8 cellular contexts compared by ENCODE assay signal in the genomic region with DNA sequence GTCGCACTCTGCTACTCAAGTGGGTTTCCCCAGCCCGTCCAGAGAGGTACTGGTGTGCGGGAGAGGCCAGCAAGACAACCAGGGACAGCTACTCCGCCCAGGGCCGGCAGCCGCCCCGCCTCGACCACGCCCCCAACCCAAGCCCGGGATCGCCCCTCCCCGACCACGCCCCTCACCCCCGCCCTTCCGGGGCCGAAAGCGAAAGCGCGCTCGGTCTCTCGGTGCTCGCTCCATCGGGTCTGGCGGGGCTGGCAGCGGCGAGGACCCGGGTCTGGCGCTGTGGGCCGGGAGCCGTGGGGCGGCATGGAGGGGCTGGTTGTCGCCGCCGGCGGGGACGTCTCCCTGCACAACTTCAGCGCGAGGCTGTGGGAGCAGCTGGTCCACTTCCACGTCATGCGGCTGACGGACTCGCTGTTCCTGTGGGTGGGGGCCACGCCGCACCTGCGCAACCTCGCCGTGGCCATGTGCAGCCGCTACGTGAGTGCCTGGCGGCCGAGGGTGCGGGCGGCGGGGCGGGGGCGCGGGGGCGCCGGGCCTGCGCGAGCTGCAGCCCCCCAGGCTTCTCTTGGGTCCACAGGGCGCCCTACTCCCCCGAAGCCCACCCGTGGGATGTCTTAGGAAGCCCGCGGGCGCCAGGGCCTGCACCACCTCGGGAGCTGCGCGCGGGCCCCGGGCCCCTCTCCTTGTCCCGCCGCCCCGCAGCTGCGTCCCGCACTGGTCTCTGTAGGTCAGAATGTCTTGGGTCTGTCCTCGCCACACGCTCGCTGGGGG. TPM values are rescaled to one million over a fixed set of nuclear protein-coding genes. Genes with fewer than 3 reads are reported as not detected.
DNase-seq lines count a peak whose midpoint lies in the region; ATAC-seq, FAIRE-seq and TF ChIP-seq lines count a peak whose summit lies in the region.

Gene PSMG4 (plus strand): TSS at position 228 of the 771 bp plus-strand sequence. CDS start 76 bp downstream, at position 304.

- peaks cover 8 to 47% of the 10 kb centered on the region in 2 experiments; a peak in 3 of 4 replicates for H3K79me2 ChIP-seq in H1 (ENCODE audit: control insufficient read depth in 1 of 2, insufficient read depth in 2 of 2, low read length in 2 of 2)
- H3K79me2 ChIP-seq in mesendoderm (ENCODE audit: control insufficient read depth, insufficient read depth, low read length) = peaks cover 46% of the 10 kb centered on the region

- H3K79me1 ChIP-seq in H1 (ENCODE audit: low read depth, low read length) (peaks cover 18% of the 10 kb centered on the region), mesendoderm (ENCODE audit: low read length) (peaks cover 13% of the 10 kb centered on the region)

- H3K9ac ChIP-seq in H1 (replicated peaks in 1 of 4; ENCODE audit: extremely low read depth in 1 of 4, low read depth in 3 of 4, low read length in 3 of 4) (peak within 1 kb of the TSS; percentile 0 to 74 (median 60)), mesendoderm (ENCODE audit: low read length) (peak within 1 kb of the TSS; percentile 91)

- TF ChIP-seq CTCF in H1 (IDR thresholded peaks at IDR 0.05; ENCODE audit: control extremely low read depth in 1 of 3, insufficient read depth in 1 of 3, low read depth in 1 of 3, low read length in 3 of 3) = no peak

- H3K56ac ChIP-seq in H1 (replicated peaks; ENCODE audit: insufficient read length, low read depth, low read length) (peak within 1 kb of the TSS; percentile 43), mesendoderm (ENCODE audit: low read length) (peak within 1 kb of the TSS; percentile 99)

- peaks cover 0 to under 1% of the 10 kb centered on the region in 2 experiments; a peak in 1 of 4 replicates for H3K9me3 ChIP-seq in H1 (ENCODE audit: insufficient read depth in 2 of 2, low read depth in 1 of 2, low read length in 1 of 2)

- H2BK15ac ChIP-seq in H1 (ENCODE audit: low read length) (no peak within 1 kb of the TSS), mesendoderm (replicated peaks; ENCODE audit: low read depth) (no peak within 1 kb of the TSS)

- no peak within 1 kb of the TSS; the same call in 1 of the 2 replicates for H4K8ac ChIP-seq in H1 (ENCODE audit: extremely low read depth, insufficient read depth, low read length)
- no peak within 1 kb of the TSS for H4K8ac ChIP-seq in mesendoderm (ENCODE audit: low read depth, low read length)

- peak within 1 kb of the TSS; percentile 84 to 93 (median 91) for H3K4me3 ChIP-seq in H1 (ENCODE audit: extremely low read depth in 1 of 4, insufficient read depth in 2 of 4, low read depth in 3 of 4, low read length in 4 of 4)
- peak within 1 kb of the TSS; percentile 95 for H3K4me3 ChIP-seq in mesendoderm (ENCODE audit: low read length)

- ATAC-seq in GM21367 (IDR thresholded peaks at IDR 0.05; ENCODE audit: unreplicated experiment) = peak; percentile 54

- peak in 1 of 2 experiments; percentile 55; a peak in 2 of 3 replicates for TF ChIP-seq POLR2A in H1 (IDR thresholded peaks at IDR 0.05; ENCODE audit: control extremely low read depth in 1 of 2, low read depth in 2 of 2, low read length in 2 of 2)

- H2BK20ac ChIP-seq in H1 (ENCODE audit: low read length) = no peak within 1 kb of the TSS

- no peak within 1 kb of the TSS for H3K14ac ChIP-seq in H1 (ENCODE audit: insufficient read length)

- H3K27me3 ChIP-seq in H1 (replicated peaks in 1 of 4; ENCODE audit: control insufficient read depth in 3 of 4, extremely low read depth in 1 of 4, insufficient read depth in 3 of 4, low read length in 3 of 4) (no peaks in the 10 kb centered on the region), mesendoderm (ENCODE audit: insufficient read depth, low read length, poor library complexity) (no peaks in the 10 kb centered on the region)

- H2AK5ac ChIP-seq in H1 (ENCODE audit: low read depth, low read length) (no peak within 1 kb of the TSS; the same call in 1 of the 2 replicates), mesendoderm (ENCODE audit: low read length) (no peak within 1 kb of the TSS)

- POLR2A ChIA-PET in H1 (lab: Charles Lee; ENCODE audit: partially characterized antibody) = interaction anchor here (0.6 to 2.8 kb wide), 15 partner anchors 9 to 269 kb away, joined by 3 to 14 read pairs (median 4); partner anchors contain the start of gene TUBB2A

- H3K23ac ChIP-seq in H1 (ENCODE audit: insufficient read length) (no peak within 1 kb of the TSS), mesendoderm (ENCODE audit: low read length) (peak within 1 kb of the TSS; percentile 98)

- CTCF ChIA-PET in H1 (lab: Charles Lee; ENCODE audit: partially characterized antibody) = interaction anchor here (0.5 to 3.2 kb wide), 11 partner anchors 7 to 178 kb away, joined by 3 to 12 read pairs (median 4); no protein-coding TSS in a partner anchor

- peaks cover 9 to 23% of the 10 kb centered on the region in 2 experiments for H4K20me1 ChIP-seq in H1 (replicated peaks in 1 of 2; ENCODE audit: control insufficient read depth in 1 of 2, insufficient read depth in 2 of 2, low read length in 2 of 2)

- peak within 1 kb of the TSS; percentile 68 to 80 for H3K4me2 ChIP-seq in H1 (ENCODE audit: insufficient read depth in 1 of 2, low read depth in 2 of 2, low read length in 2 of 2)
- H3K4me2 ChIP-seq in mesendoderm (ENCODE audit: low read length) = peak within 1 kb of the TSS; percentile 67

- H3K36me3 ChIP-seq in H1 (ENCODE audit: control insufficient read depth in 2 of 4, insufficient read depth in 4 of 4, low read length in 3 of 4) (peaks cover 3 to 11% (median 7%) of the 10 kb centered on the region in 4 experiments; a peak in 7 of 8 replicates), mesendoderm (ENCODE audit: control insufficient read depth, insufficient read depth, low read length) (peaks cover 3% of the 10 kb centered on the region)

- no peak within 1 kb of the TSS for H2BK120ac ChIP-seq in H1 (replicated peaks; ENCODE audit: low read depth, low read length)
- H2BK120ac ChIP-seq in mesendoderm (ENCODE audit: low read depth, low read length) = no peak within 1 kb of the TSS

- H3K23me2 ChIP-seq in H1 (ENCODE audit: low read depth, low read length) = peaks cover 7% of the 10 kb centered on the region; the same call in 1 of the 2 replicates

- TF ChIP-seq EP300 in H1 (IDR thresholded peaks at IDR 0.05; ENCODE audit: borderline replicate concordance in 1 of 2, low read depth in 2 of 2, low read length in 2 of 2) = no peak

- H4K91ac ChIP-seq in H1 (replicated peaks; ENCODE audit: insufficient read length, low read length) = peak within 1 kb of the TSS; percentile 50

- H3K27ac ChIP-seq in H1 (ENCODE audit: low read depth, low read length) (no peak within 1 kb of the TSS), mesendoderm (ENCODE audit: low read depth, low read length) (peak within 1 kb of the TSS; percentile 7)

- peak within 1 kb of the TSS; percentile 95 for H3K18ac ChIP-seq in H1 (ENCODE audit: extremely low read depth, low read length)
- H3K18ac ChIP-seq in mesendoderm (ENCODE audit: low read length) = peak within 1 kb of the TSS; percentile 2

- H4K5ac ChIP-seq in H1 (ENCODE audit: insufficient read length, low read depth, low read length) = peak within 1 kb of the TSS; percentile 93
- no peak within 1 kb of the TSS for H4K5ac ChIP-seq in mesendoderm (ENCODE audit: low read length)

- peak in 1 of 2 experiments; percentile 15; a peak in 1 of 4 replicates for TF ChIP-seq RAD21 in H1 (IDR thresholded peaks at IDR 0.05 in 1 of 2, conservative IDR thresholded peaks at IDR 0.05 in 1 of 2; ENCODE audit: low read depth in 2 of 2, low read length in 2 of 2)

- H3K4ac ChIP-seq in H1 (replicated peaks; ENCODE audit: insufficient read length, low read depth, low read length) (peak within 1 kb of the TSS; percentile 96), mesendoderm (ENCODE audit: low read depth, low read length) (peak within 1 kb of the TSS; percentile 74)

- no peak within 1 kb of the TSS for H2AFZ ChIP-seq in H1 (ENCODE audit: low read length)

- WGBS in H1 (ENCODE audit: extremely low coverage in 1 of 2, insufficient coverage in 1 of 2, insufficient read length in 1 of 2, insufficient replicate concordance in 2 of 2, low coverage in 1 of 2, low lambda C conversion rate in 2 of 2, missing lambda C conversion rate in 1 of 2), 2 experiments = 1% methylated on average over 38 of the region's 80 CpGs; no CpG with 5 or more reads in 1 of the 2 experiments
- no CpG with 5 or more reads among the region's 80 CpGs for WGBS in mesendoderm (ENCODE audit: extremely low coverage, insufficient coverage, low lambda C conversion rate)

- H2BK5ac ChIP-seq in H1 (ENCODE audit: low read depth, low read length) (peak within 1 kb of the TSS; percentile 79), mesendoderm (ENCODE audit: low read length) (peak within 1 kb of the TSS; percentile 78)

- H2BK12ac ChIP-seq in H1 (ENCODE audit: low read depth, low read length) = peak within 1 kb of the TSS; percentile 72; the same call in 1 of the 2 replicates

- H3K4me1 ChIP-seq in H1 (replicated peaks in 1 of 4; ENCODE audit: control insufficient read depth in 3 of 4, insufficient read depth in 4 of 4, low read length in 3 of 4) (peaks cover 3 to 9% (median 7%) of the 10 kb centered on the region in 4 experiments; a peak in 4 of 7 replicates), mesendoderm (ENCODE audit: control insufficient read depth, low read depth, low read length) (peaks cover 3% of the 10 kb centered on the region)

- FAIRE-seq in H1 (lab: Jason Lieb, UNC) = no peak

- peak; percentile 96 for DNase-seq in COLO829 (ENCODE audit: low spot score)
- peak in 75 of 76 experiments; percentile 53 to 99 (median 94) for DNase-seq in HUDEP-2 (lab: John Stamatoyannopoulos, UW; ENCODE audit: unreplicated experiment in 76 of 76)
- peak; percentile 69 for DNase-seq in NOMO-1 treated with DMSO at 0.1 percent for 48 hours (lab: John Stamatoyannopoulos, UW; ENCODE audit: unreplicated experiment)
- peak; percentile 83 to 93 (median 90) for DNase-seq in activated CD8-positive, alpha-beta memory T cell treated with anti-CD3 and anti-CD28 coated beads for 48 hours (ENCODE audit: low read depth in 2 of 3, low spot score in 2 of 3)
- DNase-seq in H1 (ENCODE audit: low read depth in 1 of 2, low spot score in 2 of 2) = peak in 1 of 2 experiments; percentile 99
- DNase-seq in mesendoderm = peak; percentile 93
- peak; percentile 91 for DNase-seq in stimulated activated CD8-positive, alpha-beta memory T cell treated with anti-CD3 and anti-CD28 coated beads, Interleukin-12 subunit alpha, Interleukin-12 subunit beta, amount 100 ng/mL, for 24 hours (ENCODE audit: extremely low read depth)

TF ChIP-seq in H1, 55 proteins besides CTCF, POLR2A, EP300 and RAD21 (continues in another document):
- peak; percentile 51 for TF ChIP-seq PHF8 (conservative IDR thresholded peaks at IDR 0.05; ENCODE audit: low read depth, low read length)

RNA-seq across cellular contexts. Expression of gene PSMG4, which starts in this region (rescaled TPM):
- total RNA-seq in H1 (2021; fragmentation: NEBNext Ultra II Directional; extraction: Animal tissue kit (Norgen Biotek cat#: 25700)) = 40.6 and 45.6 TPM in 2 replicates
- 113 and 127 TPM in 2 replicates for polyA plus RNA-seq in H1 (2011; rRNA removed)
- polyA plus RNA-seq in H1 (2011; cell fraction: cytosol; rRNA removed) = 91.5 TPM
- 70.8 TPM for polyA plus RNA-seq in H1 (2011; cell fraction: nucleus; rRNA removed)
- 29.6 to 57.7 TPM (median 54.4 TPM) in 4 replicates for polyA plus RNA-seq in H1 (2012, experiment 1 of 2)
- polyA plus RNA-seq in H1 (2012, experiment 2 of 2) = 47.1 TPM
- polyA plus RNA-seq in H1 (2013, experiment 1 of 2) = 52.3 TPM
- 56.2 TPM for polyA plus RNA-seq in H1 (2013, experiment 2 of 2)
- 21.4 and 30.4 TPM in 2 replicates for polyA minus RNA-seq in H1 (2011; rRNA and poly(A)+ RNA removed)
- 15.4 TPM for polyA minus RNA-seq in H1 (2011; cell fraction: cytosol; rRNA and poly(A)+ RNA removed)
- polyA minus RNA-seq in H1 (2011; cell fraction: nucleus; rRNA and poly(A)+ RNA removed) = 39.9 TPM
- polyA plus RNA-seq in mesendoderm (2013, experiment 1 of 2) = 53.4 TPM
- 51.8 TPM for polyA plus RNA-seq in mesendoderm (2013, experiment 2 of 2)
